Comparison of ENCODE assay signal across 29 cellular contexts in the genomic region with DNA sequence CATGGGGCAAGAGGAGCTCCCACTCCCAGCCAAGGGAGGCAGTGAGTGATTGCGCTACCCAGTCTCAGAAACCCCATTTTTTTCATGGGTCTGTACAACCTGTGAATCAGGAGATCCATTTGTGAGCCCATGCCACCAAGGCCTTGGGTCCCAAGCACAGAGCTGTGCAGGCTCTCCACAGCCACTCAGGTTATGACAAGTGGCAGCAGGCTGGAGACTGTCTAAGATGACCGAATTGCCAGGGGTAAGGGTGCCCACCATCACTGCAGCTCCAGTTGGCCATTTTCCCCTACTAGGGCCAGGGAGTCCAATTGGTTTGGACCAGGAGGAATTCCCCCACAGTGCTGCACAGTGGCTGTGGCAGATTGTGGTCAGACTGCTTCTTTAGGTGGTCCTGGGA.
DNase-seq lines count a peak whose midpoint lies in the region; ATAC-seq and TF ChIP-seq lines count a peak whose summit lies in the region.
"Had no signal": no experiment of that assay in that cellular context is flagged by ENCODE, and none has a peak within 500 bp of the region (broad histone marks: within the 10 kb centered on the region; RNA-seq: fewer than 3 reads in every experiment).

No MANE protein-coding gene starts in this region.

- no peak for TF ChIP-seq CTCF in osteoblast (IDR thresholded peaks at IDR 0.05; ENCODE audit: extremely low read depth, low read depth, low read length)
- no peak for TF ChIP-seq CTCF in spleen (IDR thresholded peaks at IDR 0.05 in 8 of 11, conservative IDR thresholded peaks at IDR 0.05 in 3 of 11)

- H4K20me1 ChIP-seq in osteoblast (ENCODE audit: insufficient read depth, low read length), result no peaks in the 10 kb centered on the region
- H4K20me1 ChIP-seq: BLaER1; BLaER1 treated with 17β-estradiol and CSF1 and Interleukin-3, amounts not matched to agents 10 nM and 100 nM had no signal

- no peak overlapping the region for H2AFZ ChIP-seq in osteoblast (ENCODE audit: low read length)

- 0 to 90% (median 73%) methylated on average over 1 to 2 of the region's 2 CpGs; no CpG with 5 or more reads in 1 of the 5 donors for WGBS in spleen, 5 donors

- no peak overlapping the region for H3K27ac ChIP-seq in osteoblast (ENCODE audit: low read depth, low read length)
- H3K27ac ChIP-seq in spleen, result no peak overlapping the region
- H3K27ac ChIP-seq: 22Rv1; A549; BLaER1; BLaER1 treated with 17β-estradiol and CSF1 and Interleukin-3, amounts not matched to agents 10 nM and 100 nM; C4-2B had no signal

- no peaks in the 10 kb centered on the region for H3K9me3 ChIP-seq in osteoblast (ENCODE audit: low read depth, low read length)
- H3K9me3 ChIP-seq in spleen, result peaks cover 0 to 13% (median 2%) of the 10 kb centered on the region in 8 donors
- H3K9me3 ChIP-seq: A549, BE2C, Caco-2 had no signal

- no peaks in the 10 kb centered on the region for H3K79me2 ChIP-seq in osteoblast (ENCODE audit: insufficient read depth, low read length)

- no peak overlapping the region for H3K4me2 ChIP-seq in osteoblast (ENCODE audit: insufficient read depth, low read length)
- H3K4me2 ChIP-seq: A549; BLaER1; BLaER1 treated with 17β-estradiol and CSF1 and Interleukin-3, amounts not matched to agents 10 nM and 100 nM had no signal

- H3K4me1 ChIP-seq in osteoblast (ENCODE audit: insufficient read depth, low read length) (no peaks in the 10 kb centered on the region), spleen (no peaks in the 10 kb centered on the region)
- H3K4me1 ChIP-seq: A549; BE2C; BLaER1; BLaER1 treated with 17β-estradiol and CSF1 and Interleukin-3, amounts not matched to agents 10 nM and 100 nM; Caco-2 had no signal

- intact Hi-C loops in spleen (cut with DNase I; ENCODE audit: low total_unique reads), result no loop called here

- DNase-seq in osteoblast (ENCODE audit: insufficient read length, low spot score, missing footprints) (peak; percentile 9), spleen (peak; percentile 51), foreskin melanocyte (no peak)
- DNase-seq: 8988T; ACHN; AML-193; BE2C; C1 segment of cervical spinal cord; Caco-2; Calu3; CD4-positive, alpha-beta memory T cell; CD4-positive, alpha-beta T cell; CD4-positive, CD25-positive, alpha-beta regulatory T cell; CD8-positive, alpha-beta memory T cell; CD8-positive, alpha-beta T cell; COR-L47; DMS 273 treated with DMSO at 0.1 percent for 48 hours; DMS153; DMS53; DMS79; DMS79 treated with DMSO at 0.1 percent for 48 hours; DND-41; EL had no signal

- no peak for TF ChIP-seq POLR2A in spleen (IDR thresholded peaks at IDR 0.05)

- no peaks in the 10 kb centered on the region for H3K36me3 ChIP-seq in osteoblast (ENCODE audit: insufficient read depth, low read length)
- no peaks in the 10 kb centered on the region for H3K36me3 ChIP-seq in spleen
- H3K36me3 ChIP-seq: BE2C; BLaER1; BLaER1 treated with 17β-estradiol and CSF1 and Interleukin-3, amounts not matched to agents 10 nM and 100 nM had no signal

- ATAC-seq in HG02840 (IDR thresholded peaks at IDR 0.05; ENCODE audit: low FRiP score, unreplicated experiment), result no peak
- ATAC-seq: A549; CD8-positive, alpha-beta T cell had no signal

- H3K27me3 ChIP-seq in osteoblast (ENCODE audit: insufficient read depth, low read length) (no peaks in the 10 kb centered on the region), spleen (replicated peaks in 1 of 7) (no peaks in the 10 kb centered on the region)
- H3K27me3 ChIP-seq: BE2C had no signal

- H3K4me3 ChIP-seq in osteoblast (ENCODE audit: insufficient read depth, low read length), result no peak overlapping the region
- no peak overlapping the region for H3K4me3 ChIP-seq in spleen
- H3K4me3 ChIP-seq: A549; BLaER1; BLaER1 treated with 17β-estradiol and CSF1 and Interleukin-3, amounts not matched to agents 10 nM and 100 nM had no signal
